In the genomic region with DNA sequence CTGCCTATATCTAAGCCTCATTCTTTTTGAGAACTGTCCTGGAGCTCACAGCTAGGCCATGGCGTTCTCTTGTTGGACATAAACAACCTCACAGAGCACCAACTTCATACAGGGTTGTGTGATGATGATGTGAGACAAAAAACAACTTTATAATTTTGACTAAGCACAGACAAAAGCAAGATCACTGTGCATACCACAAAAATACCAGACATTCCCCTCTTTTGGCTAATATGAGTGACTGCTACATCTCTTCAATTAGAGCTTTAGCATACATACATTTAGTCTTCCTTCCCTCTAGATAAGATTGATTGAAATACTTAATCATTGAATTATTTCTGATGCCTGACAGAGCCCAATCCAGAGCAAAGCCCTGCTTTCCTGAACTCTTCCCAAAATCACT, we compare ENCODE assay signal across 14 cellular contexts. TPM values are rescaled to one million over a fixed set of nuclear protein-coding genes. Genes with fewer than 3 reads are reported as not detected.
"Had no signal": no experiment of that assay in that cellular context is flagged by ENCODE, and none has a peak within 500 bp of the region (broad histone marks: within the 10 kb centered on the region; RNA-seq: fewer than 3 reads in every experiment).

No MANE protein-coding gene starts in this region.

- H3K9me3 Mint-ChIP-seq: central memory CD8-positive, alpha-beta T cell; dendritic cell treated with granulocyte-macrophage colony-stimulating factor and Interleukin-4, amounts not matched to agents 40 ng/mL and 50 ng/mL, for 4 days had no signal

- H3K4me3 ChIP-seq: heart left ventricle, thyroid gland, vagina had no signal

- DNase-seq: activated CD4-positive, alpha-beta T cell treated with anti-CD3 and anti-CD28 coated beads, Interleukin-2, amount 50 U/mL, for 48 hours; activated naive CD4-positive, alpha-beta T cell; erythroblast; foreskin melanocyte; heart left ventricle; left ventricle myocardium superior; small intestine; T-helper 2 cell; thyroid gland had no signal

- FAIRE-seq: keratinocyte, small intestine had no signal

- H3K27ac Mint-ChIP-seq: dendritic cell treated with granulocyte-macrophage colony-stimulating factor and Interleukin-4, amounts not matched to agents 40 ng/mL and 50 ng/mL, for 4 days had no signal

- H3K4me1 Mint-ChIP-seq: central memory CD8-positive, alpha-beta T cell had no signal

- H3K4me3 Mint-ChIP-seq: central memory CD8-positive, alpha-beta T cell; dendritic cell treated with granulocyte-macrophage colony-stimulating factor and Interleukin-4, amounts not matched to agents 40 ng/mL and 50 ng/mL, for 4 days had no signal

- H3K4me1 ChIP-seq: parathyroid adenoma, vagina had no signal

- H3K27me3 ChIP-seq: thyroid gland, vagina had no signal

- H3K27ac ChIP-seq: heart left ventricle, parathyroid adenoma, thyroid gland, vagina had no signal

- H3K9ac ChIP-seq: parathyroid adenoma had no signal

- H3K36me3 ChIP-seq: heart left ventricle, thyroid gland, vagina had no signal

- H3K9me3 ChIP-seq: heart left ventricle, thyroid gland, vagina had no signal

RNA-seq across cellular contexts. Expression of gene MAB21L1, which starts 8.3 kb away (rescaled TPM):
- polyA plus RNA-seq: keratinocyte had no signal
